Comparison of ENCODE assay signal across 1 cellular context in genomic region chr5:142012792-142013388, GRCh38.
TF ChIP-seq lines count a peak whose summit lies in the region.

Gene GNPDA1 (minus strand): TSS chr5:142013027. CDS start chr5:142012035, 992 bp downstream.

TF ChIP-seq in HEK293, 187 proteins besides CTCF, POLR2A, EP300 and RAD21 (continued from another document):
- TF ChIP-seq ZNF449 (tag by site-specific recombination; IDR thresholded peaks at IDR 0.05) (no peak), ZNF155 (tag by site-specific recombination; IDR thresholded peaks at IDR 0.05) (no peak), ZNF585B (tag by site-specific recombination; IDR thresholded peaks at IDR 0.05) (no peak), ZBTB20 (tag by site-specific recombination; IDR thresholded peaks at IDR 0.05) (peak; percentile 81), ZSCAN30 (tag by site-specific recombination; IDR thresholded peaks at IDR 0.05) (0 out of 2 replicates have a peak, but pooled peaks have one; percentile 64), ZNF600 (tag by site-specific recombination; IDR thresholded peaks at IDR 0.05) (peak; percentile 72), GLI2 (tag by site-specific recombination; IDR thresholded peaks at IDR 0.05; ENCODE audit: borderline replicate concordance, low read depth) (no peak), ZNF19 (tag by site-specific recombination; IDR thresholded peaks at IDR 0.05; ENCODE audit: low read depth) (no peak), ZNF660 (tag by site-specific recombination; IDR thresholded peaks at IDR 0.05) (peak; percentile 35; the same call in 1 of the 2 replicates), ZNF704 (tag by site-specific recombination; IDR thresholded peaks at IDR 0.05) (no peak), BCL11B (tag by site-specific recombination; IDR thresholded peaks at IDR 0.05; ENCODE audit: low read depth) (0 out of 2 replicates have a peak, but pooled peaks have one; percentile 26), GLIS2 (tag by site-specific recombination; IDR thresholded peaks at IDR 0.05) (peak; percentile 49; the same call in 1 of the 2 replicates), YY2 (tag by site-specific recombination; IDR thresholded peaks at IDR 0.05) (no peak), HOXD13 (CRISPR knock-in tag; IDR thresholded peaks at IDR 0.05; ENCODE audit: borderline replicate concordance) (no peak), ZNF654 (tag by site-specific recombination; IDR thresholded peaks at IDR 0.05; ENCODE audit: low read depth) (no peak), BCL11A (tag by site-specific recombination; IDR thresholded peaks at IDR 0.05; ENCODE audit: low read depth) (peak; percentile 27; the same call in 1 of the 2 replicates), ZBTB11 (tag by site-specific recombination; conservative IDR thresholded peaks at IDR 0.05; ENCODE audit: low read depth) (peak; percentile 84), ZNF645 (tag by site-specific recombination; IDR thresholded peaks at IDR 0.05) (no peak), ZBTB26 (tag by site-specific recombination; optimal IDR thresholded peaks at IDR 0.05) (peak; percentile 54), GLIS1 (tag by site-specific recombination; IDR thresholded peaks at IDR 0.05) (peak; percentile 47), REST (tag by site-specific recombination; IDR thresholded peaks at IDR 0.05) (no peak), ZBTB44 (tag by site-specific recombination; IDR thresholded peaks at IDR 0.05) (peak; percentile 63; the same call in 1 of the 2 replicates), KLF17 (tag by site-specific recombination; IDR thresholded peaks at IDR 0.05) (no peak; the same call in 1 of the 2 replicates), ZIC2 (tag by site-specific recombination; IDR thresholded peaks at IDR 0.05) (peak; percentile 49; the same call in 1 of the 2 replicates), ZNF677 (tag by site-specific recombination; IDR thresholded peaks at IDR 0.05) (no peak), SP2 (tag by site-specific recombination; IDR thresholded peaks at IDR 0.05) (peak; percentile 59), ZXDB (tag by site-specific recombination; IDR thresholded peaks at IDR 0.05) (peak; percentile 52; the same call in 1 of the 2 replicates), ZBTB48 (tag by site-specific recombination; IDR thresholded peaks at IDR 0.05) (peak; percentile 83), ZBTB10 (tag by site-specific recombination; IDR thresholded peaks at IDR 0.05) (0 out of 2 replicates have a peak, but pooled peaks have one; percentile 55), ZNF76 (tag by site-specific recombination; IDR thresholded peaks at IDR 0.05; ENCODE audit: borderline replicate concordance, low read depth) (no peak), ZBTB7A (tag by site-specific recombination; IDR thresholded peaks at IDR 0.05; ENCODE audit: low read depth) (peak; percentile 14; the same call in 1 of the 2 replicates), ZNF335 (tag by site-specific recombination; conservative IDR thresholded peaks at IDR 0.05) (peak; percentile 78), ZNF785 (tag by site-specific recombination; IDR thresholded peaks at IDR 0.05) (no peak), MZF1 (tag by site-specific recombination; IDR thresholded peaks at IDR 0.05; ENCODE audit: borderline replicate concordance) (no peak), ZNF146 (tag by site-specific recombination; IDR thresholded peaks at IDR 0.05) (no peak), ZNF169 (tag by site-specific recombination; IDR thresholded peaks at IDR 0.05) (no peak)
